1 cellular context compared by ENCODE assay signal in genomic region chr5:159209438-159210305, GRCh38.
TF ChIP-seq lines count a peak whose summit lies in the region.

Gene RNF145, minus strand, starts transcription at chr5:159209553. Its CDS starts 5,936 bp downstream, at chr5:159203617.

TF ChIP-seq in K562, 482 proteins besides CTCF, POLR2A, EP300 and RAD21 (continued from another document and continues in another):
- TF ChIP-seq CAMTA2 (CRISPR knock-in tag; conservative IDR thresholded peaks at IDR 0.05), result no peak
- TF ChIP-seq HMBOX1 (IDR thresholded peaks at IDR 0.05), result no peak
- TF ChIP-seq POLR2G (IDR thresholded peaks at IDR 0.05; ENCODE audit: low read depth, low read length), result peak; percentile 94
- no peak for TF ChIP-seq CEBPB (tag; IDR thresholded peaks at IDR 0.05)
- peak; percentile 62 for TF ChIP-seq HNRNPLL (IDR thresholded peaks at IDR 0.05; ENCODE audit: low read depth, low read length, poor library complexity, severe bottlenecking)
- TF ChIP-seq DPF2 (IDR thresholded peaks at IDR 0.05), result peak; percentile 56
- TF ChIP-seq ID3 (CRISPR knock-in tag; IDR thresholded peaks at IDR 0.05), result no peak
- TF ChIP-seq ID3 (tag; IDR thresholded peaks at IDR 0.05), result peak; percentile 76
- TF ChIP-seq KAT2B (IDR thresholded peaks at IDR 0.05; ENCODE audit: low read depth, low read length), result no peak
- peak in 1 of 3 experiments; percentile 47; a peak in 1 of 6 replicates for TF ChIP-seq ZBTB11 (CRISPR knock-in tag; IDR thresholded peaks at IDR 0.05)
- TF ChIP-seq XRCC5 (IDR thresholded peaks at IDR 0.05; ENCODE audit: low read depth, low read length), result 0 out of 2 replicates have a peak, but pooled peaks have one; percentile 5
- no peak for TF ChIP-seq ZBTB5 (IDR thresholded peaks at IDR 0.05)
- TF ChIP-seq L3MBTL2 (IDR thresholded peaks at IDR 0.05), result peak; percentile 97
- peak; percentile 84 for TF ChIP-seq TFAP4 (CRISPR knock-in tag; IDR thresholded peaks at IDR 0.05; ENCODE audit: borderline replicate concordance)
- no peak for TF ChIP-seq POLR3A (IDR thresholded peaks at IDR 0.05; ENCODE audit: borderline replicate concordance, extremely low read depth, insufficient read depth, insufficient read length)
- TF ChIP-seq FOXP4 (CRISPR knock-in tag; IDR thresholded peaks at IDR 0.05; ENCODE audit: borderline replicate concordance), result 0 out of 2 replicates have a peak, but pooled peaks have one; percentile 29
- 0 out of 2 replicates have a peak, but pooled peaks have one; percentile 22 for TF ChIP-seq FOXJ2 (tag; IDR thresholded peaks at IDR 0.05)
- peak; percentile 85 for TF ChIP-seq CXXC5 (CRISPR knock-in tag; IDR thresholded peaks at IDR 0.05)
- TF ChIP-seq ZNF589 (CRISPR knock-in tag; IDR thresholded peaks at IDR 0.05; ENCODE audit: low read depth), result no peak
- TF ChIP-seq ZKSCAN8 (CRISPR knock-in tag; IDR thresholded peaks at IDR 0.05), result 0 out of 2 replicates have a peak, but pooled peaks have one; percentile 46
- TF ChIP-seq TBP (optimal IDR thresholded peaks at IDR 0.05; ENCODE audit: low read depth, low read length), result peak; percentile 77
- TF ChIP-seq THAP7 (CRISPR knock-in tag; IDR thresholded peaks at IDR 0.05), result no peak
- peak; percentile 95 for TF ChIP-seq CTBP1 (IDR thresholded peaks at IDR 0.05; ENCODE audit: borderline replicate concordance)
- peak; percentile 85 for TF ChIP-seq HDAC2 (IDR thresholded peaks at IDR 0.05)
- TF ChIP-seq ELF4 (CRISPR knock-in tag; IDR thresholded peaks at IDR 0.05), result no peak
- peak; percentile 23 for TF ChIP-seq FIP1L1 (IDR thresholded peaks at IDR 0.05; ENCODE audit: low read depth, low read length, poor library complexity, severe bottlenecking)
- TF ChIP-seq ZBTB7A (IDR thresholded peaks at IDR 0.05; ENCODE audit: borderline replicate concordance, control insufficient read depth, low read depth, low read length), result peak; percentile 3; the same call in 1 of the 2 replicates
- TF ChIP-seq PKNOX1 (IDR thresholded peaks at IDR 0.05), result peak; percentile 49
- peak; percentile 35; the same call in 1 of the 2 replicates for TF ChIP-seq ZBTB1 (CRISPR knock-in tag; IDR thresholded peaks at IDR 0.05; ENCODE audit: borderline replicate concordance, low read depth)
- TF ChIP-seq ZNF263 (CRISPR knock-in tag; IDR thresholded peaks at IDR 0.05; ENCODE audit: borderline replicate concordance), result peak; percentile 64; the same call in 1 of the 2 replicates
- peak; percentile 65 for TF ChIP-seq CREM (IDR thresholded peaks at IDR 0.05; ENCODE audit: low read depth)
- TF ChIP-seq ETV5 (CRISPR knock-in tag; IDR thresholded peaks at IDR 0.05; ENCODE audit: low read depth), result 0 out of 2 replicates have a peak, but pooled peaks have one; percentile 18
- peak; percentile 91 for TF ChIP-seq SAFB (IDR thresholded peaks at IDR 0.05; ENCODE audit: borderline replicate concordance, low read depth, low read length)
- TF ChIP-seq SMARCA4 (IDR thresholded peaks at IDR 0.05), result 0 out of 2 replicates have a peak, but pooled peaks have one; percentile 12
- TF ChIP-seq TOE1 (IDR thresholded peaks at IDR 0.05; ENCODE audit: borderline replicate concordance), result peak; percentile 60; the same call in 1 of the 2 replicates
- TF ChIP-seq TOE1 (CRISPR knock-in tag; IDR thresholded peaks at IDR 0.05; ENCODE audit: borderline replicate concordance, low read depth), result peak; percentile 83; the same call in 1 of the 2 replicates
- no peak for TF ChIP-seq ZNF695 (CRISPR knock-in tag; IDR thresholded peaks at IDR 0.05)
- TF ChIP-seq CCAR2 (IDR thresholded peaks at IDR 0.05; ENCODE audit: low read depth, low read length), result no peak
- peak; percentile 88 for TF ChIP-seq SAP30 (IDR thresholded peaks at IDR 0.05; ENCODE audit: borderline replicate concordance, insufficient read depth, low read depth, low read length, poor library complexity, severe bottlenecking)
- TF ChIP-seq MIER1 (IDR thresholded peaks at IDR 0.05; ENCODE audit: low read depth), result no peak
- TF ChIP-seq ZNF609 (CRISPR knock-in tag; IDR thresholded peaks at IDR 0.05; ENCODE audit: borderline replicate concordance), result 0 out of 2 replicates have a peak, but pooled peaks have one; percentile 58
- no peak; the same call in 1 of the 2 replicates for TF ChIP-seq HOXB6 (CRISPR knock-in tag; IDR thresholded peaks at IDR 0.05; ENCODE audit: borderline replicate concordance)
- TF ChIP-seq MAX (CRISPR knock-in tag; IDR thresholded peaks at IDR 0.05), result peak; percentile 98
- TF ChIP-seq MLLT1 (IDR thresholded peaks at IDR 0.05), result peak in 1 of 2 experiments; percentile 54; a peak in 1 of 4 replicates
